8 cellular contexts compared by ENCODE assay signal in genomic region chr4:98261291-98262271, GRCh38. TPM values are rescaled to one million over a fixed set of nuclear protein-coding genes. Genes with fewer than 3 reads are reported as not detected.
DNase-seq lines count a peak whose midpoint lies in the region; ATAC-seq and TF ChIP-seq lines count a peak whose summit lies in the region.

TSS of gene RAP1GDS1 (plus strand) at chr4:98261384. CDS start at chr4:98261566, 182 bp downstream.

- TF ChIP-seq CTCF in ovary (IDR thresholded peaks at IDR 0.05) (no peak), type B pancreatic cell (conservative IDR thresholded peaks at IDR 0.05) (no peak)

- peak within 1 kb of the TSS; percentile 98 for H3K4me3 Mint-ChIP-seq in type B pancreatic cell

- H3K9me3 ChIP-seq in adipocyte (ENCODE audit: control insufficient read depth, low read length) (no peaks in the 10 kb centered on the region), ovary (no peaks in the 10 kb centered on the region)

- intact Hi-C loops in Right ventricle myocardium inferior (cut with DNase I) (loop anchor here (1.0 to 10.0 kb wide), 4 partner anchors 63 to 736 kb away; partner anchors contain the start of genes METAP1 and STPG2), ovary (cut with DNase I) (no loop called here)

- TF ChIP-seq EP300 in ovary (IDR thresholded peaks at IDR 0.05) = no peak

- peak; percentile 28 for DNase-seq in COR-L47 (lab: John Stamatoyannopoulos, UW)
- peak; percentile 63 for DNase-seq in HT-29 (ENCODE audit: low spot score)
- peak; percentile 23 for DNase-seq in RPMI8226
- peak; percentile 81 for DNase-seq in adipocyte (ENCODE audit: low read depth)
- peak; percentile 78 for DNase-seq in Right ventricle myocardium inferior (ENCODE audit: missing footprints)
- peak in 2 of 5 donors; percentile 44 to 54 for DNase-seq in ovary
- DNase-seq in type B pancreatic cell (ENCODE audit: extremely low spot score, unreplicated experiment) = no peak

- 0% methylated on average over 67 to 103 of the region's 103 CpGs for WGBS in ovary, 3 donors

- H3K36me3 ChIP-seq in adipocyte (ENCODE audit: control insufficient read depth, insufficient read depth, low read length, severe bottlenecking) = no peaks in the 10 kb centered on the region
- H3K36me3 ChIP-seq in ovary = no peaks in the 10 kb centered on the region

- peaks cover 3% of the 10 kb centered on the region for H3K36me3 Mint-ChIP-seq in type B pancreatic cell

- H3K27me3 Mint-ChIP-seq in type B pancreatic cell = no peaks in the 10 kb centered on the region

- peak within 1 kb of the TSS; percentile 85 to 95 for H3K27ac ChIP-seq in ovary

- H3K4me3 ChIP-seq in adipocyte (ENCODE audit: low read length) (peak within 1 kb of the TSS; percentile 98), ovary (peak within 1 kb of the TSS; percentile 92)

- no peaks in the 10 kb centered on the region for H3K27me3 ChIP-seq in adipocyte (replicated peaks; ENCODE audit: control insufficient read depth, insufficient read depth, low read length)
- no peaks in the 10 kb centered on the region for H3K27me3 ChIP-seq in ovary

- H3K27ac Mint-ChIP-seq in type B pancreatic cell = peak within 1 kb of the TSS; percentile 97

- H3K9ac ChIP-seq in adipocyte (ENCODE audit: low read length) = peak within 1 kb of the TSS; percentile 92

- H3K4me1 ChIP-seq in adipocyte (ENCODE audit: control insufficient read depth, insufficient read depth, low read length) (peaks cover 19% of the 10 kb centered on the region), ovary (ENCODE audit: insufficient read depth) (peaks cover 4% of the 10 kb centered on the region)

- TF ChIP-seq POLR2A in ovary (IDR thresholded peaks at IDR 0.05) = no peak

- H3K9me3 Mint-ChIP-seq in type B pancreatic cell = no peaks in the 10 kb centered on the region

- peaks cover 15% of the 10 kb centered on the region for H3K4me1 Mint-ChIP-seq in type B pancreatic cell (ENCODE audit: unreplicated experiment)

- ATAC-seq in GM21360 (IDR thresholded peaks at IDR 0.05; ENCODE audit: unreplicated experiment) (peak; percentile 12), Right ventricle myocardium inferior (no peak)

RNA-seq across cellular contexts. Expression of gene RAP1GDS1, which starts in this region (rescaled TPM):
- total RNA-seq in HT-29 (2014; rRNA removed; shearing (Covaris generic)) = 15.6 and 18.6 TPM in 2 replicates
- total RNA-seq in Right ventricle myocardium inferior = 14.0 TPM
- total RNA-seq in ovary = 10 to 100 TPM; 14.7 to 40.9 (median 24.9) TPM
- polyA plus RNA-seq in ovary = 10 to 100 TPM; 12.6 to 32.6 TPM
- 24.8 and 31.6 TPM in 2 replicates for total RNA-seq in type B pancreatic cell (ENCODE audit: low replicate concordance)
